In the genomic region with DNA sequence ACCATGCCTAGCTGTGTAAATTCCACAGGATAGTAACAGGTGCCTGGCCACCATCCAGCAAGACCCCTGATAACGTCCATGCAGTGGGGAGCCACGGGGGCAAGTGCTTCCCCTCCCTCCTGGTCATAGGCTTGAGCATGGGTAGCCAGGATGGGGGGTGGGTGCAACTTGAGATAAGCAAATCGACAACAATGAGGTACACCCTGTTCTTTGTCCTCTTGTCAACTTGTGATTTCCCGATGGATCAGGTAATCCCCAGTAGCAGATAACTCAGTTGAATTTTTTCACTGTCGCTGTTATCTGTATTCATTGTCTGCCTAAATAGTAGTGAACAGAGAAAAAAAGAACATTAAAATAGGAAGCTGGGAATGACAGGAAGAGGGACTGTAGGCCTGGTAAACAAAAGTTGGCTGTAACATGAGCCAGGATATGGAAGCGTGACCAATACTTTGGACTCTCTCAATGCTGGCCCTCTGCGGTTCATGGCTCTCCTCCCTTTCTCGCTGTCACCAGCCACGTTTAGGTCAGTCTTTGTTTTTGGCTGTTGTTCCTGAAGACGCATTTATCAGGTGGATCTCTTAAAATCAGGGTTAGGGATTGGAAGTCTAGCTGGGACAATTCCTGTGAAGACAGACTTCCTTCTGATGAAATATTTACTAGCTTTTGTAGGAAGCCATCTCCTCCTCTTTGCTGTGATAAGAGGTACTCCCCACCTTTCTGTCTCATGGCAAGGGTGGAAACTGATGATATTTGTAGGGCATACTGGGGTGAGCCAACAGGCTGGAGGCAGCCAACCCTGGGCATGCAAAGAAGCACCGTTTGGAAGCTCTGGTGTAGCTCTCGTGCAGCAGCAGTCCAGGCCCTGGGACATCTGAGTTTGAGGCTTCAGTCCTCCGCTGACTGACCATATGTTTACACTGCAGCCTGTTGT, we compare ENCODE assay signal across 1 cellular context.
TF ChIP-seq lines count a peak whose summit lies in the region.

No MANE protein-coding gene starts in this region.

TF ChIP-seq in HepG2, 621 proteins besides CTCF, POLR2A, EP300 and RAD21 (continued from another document and continues in another):
- TF ChIP-seq, protein P1, sequence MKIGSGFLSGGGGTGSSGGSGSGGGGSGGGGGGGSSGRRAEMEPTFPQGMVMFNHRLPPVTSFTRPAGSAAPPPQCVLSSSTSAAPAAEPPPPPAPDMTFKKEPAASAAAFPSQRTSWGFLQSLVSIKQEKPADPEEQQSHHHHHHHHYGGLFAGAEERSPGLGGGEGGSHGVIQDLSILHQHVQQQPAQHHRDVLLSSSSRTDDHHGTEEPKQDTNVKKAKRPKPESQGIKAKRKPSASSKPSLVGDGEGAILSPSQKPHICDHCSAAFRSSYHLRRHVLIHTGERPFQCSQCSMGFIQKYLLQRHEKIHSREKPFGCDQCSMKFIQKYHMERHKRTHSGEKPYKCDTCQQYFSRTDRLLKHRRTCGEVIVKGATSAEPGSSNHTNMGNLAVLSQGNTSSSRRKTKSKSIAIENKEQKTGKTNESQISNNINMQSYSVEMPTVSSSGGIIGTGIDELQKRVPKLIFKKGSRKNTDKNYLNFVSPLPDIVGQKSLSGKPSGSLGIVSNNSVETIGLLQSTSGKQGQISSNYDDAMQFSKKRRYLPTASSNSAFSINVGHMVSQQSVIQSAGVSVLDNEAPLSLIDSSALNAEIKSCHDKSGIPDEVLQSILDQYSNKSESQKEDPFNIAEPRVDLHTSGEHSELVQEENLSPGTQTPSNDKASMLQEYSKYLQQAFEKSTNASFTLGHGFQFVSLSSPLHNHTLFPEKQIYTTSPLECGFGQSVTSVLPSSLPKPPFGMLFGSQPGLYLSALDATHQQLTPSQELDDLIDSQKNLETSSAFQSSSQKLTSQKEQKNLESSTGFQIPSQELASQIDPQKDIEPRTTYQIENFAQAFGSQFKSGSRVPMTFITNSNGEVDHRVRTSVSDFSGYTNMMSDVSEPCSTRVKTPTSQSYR (CRISPR knock-in tag; IDR thresholded peaks at IDR 0.05; ENCODE audit: borderline replicate concordance), result peak; percentile 61
- TF ChIP-seq SUZ12 (IDR thresholded peaks at IDR 0.05; ENCODE audit: low read depth, low read length), result no peak
- no peak for TF ChIP-seq ZFAT (CRISPR knock-in tag; conservative IDR thresholded peaks at IDR 0.05)
- TF ChIP-seq CBX5 (CRISPR knock-in tag; IDR thresholded peaks at IDR 0.05; ENCODE audit: borderline replicate concordance), result no peak
- TF ChIP-seq ZNF747 (CRISPR knock-in tag; IDR thresholded peaks at IDR 0.05; ENCODE audit: borderline replicate concordance), result no peak
- TF ChIP-seq ZNF430 (CRISPR knock-in tag; IDR thresholded peaks at IDR 0.05), result no peak
- TF ChIP-seq, protein P2, sequence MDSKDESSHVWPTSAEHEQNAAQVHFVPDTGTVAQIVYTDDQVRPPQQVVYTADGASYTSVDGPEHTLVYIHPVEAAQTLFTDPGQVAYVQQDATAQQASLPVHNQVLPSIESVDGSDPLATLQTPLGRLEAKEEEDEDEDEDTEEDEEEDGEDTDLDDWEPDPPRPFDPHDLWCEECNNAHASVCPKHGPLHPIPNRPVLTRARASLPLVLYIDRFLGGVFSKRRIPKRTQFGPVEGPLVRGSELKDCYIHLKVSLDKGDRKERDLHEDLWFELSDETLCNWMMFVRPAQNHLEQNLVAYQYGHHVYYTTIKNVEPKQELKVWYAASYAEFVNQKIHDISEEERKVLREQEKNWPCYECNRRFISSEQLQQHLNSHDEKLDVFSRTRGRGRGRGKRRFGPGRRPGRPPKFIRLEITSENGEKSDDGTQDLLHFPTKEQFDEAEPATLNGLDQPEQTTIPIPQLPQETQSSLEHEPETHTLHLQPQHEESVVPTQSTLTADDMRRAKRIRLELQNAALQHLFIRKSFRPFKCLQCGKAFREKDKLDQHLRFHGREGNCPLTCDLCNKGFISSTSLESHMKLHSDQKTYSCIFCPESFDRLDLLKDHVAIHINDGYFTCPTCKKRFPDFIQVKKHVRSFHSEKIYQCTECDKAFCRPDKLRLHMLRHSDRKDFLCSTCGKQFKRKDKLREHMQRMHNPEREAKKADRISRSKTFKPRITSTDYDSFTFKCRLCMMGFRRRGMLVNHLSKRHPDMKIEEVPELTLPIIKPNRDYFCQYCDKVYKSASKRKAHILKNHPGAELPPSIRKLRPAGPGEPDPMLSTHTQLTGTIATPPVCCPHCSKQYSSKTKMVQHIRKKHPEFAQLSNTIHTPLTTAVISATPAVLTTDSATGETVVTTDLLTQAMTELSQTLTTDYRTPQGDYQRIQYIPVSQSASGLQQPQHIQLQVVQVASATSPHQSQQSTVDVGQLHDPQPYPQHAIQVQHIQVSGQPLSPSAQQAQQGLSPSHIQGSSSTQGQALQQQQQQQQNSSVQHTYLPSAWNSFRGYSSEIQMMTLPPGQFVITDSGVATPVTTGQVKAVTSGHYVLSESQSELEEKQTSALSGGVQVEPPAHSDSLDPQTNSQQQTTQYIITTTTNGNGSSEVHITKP (CRISPR knock-in tag; IDR thresholded peaks at IDR 0.05; ENCODE audit: low read depth), result 0 out of 2 replicates have a peak, but pooled peaks have one; percentile 41
- TF ChIP-seq, protein P3, sequence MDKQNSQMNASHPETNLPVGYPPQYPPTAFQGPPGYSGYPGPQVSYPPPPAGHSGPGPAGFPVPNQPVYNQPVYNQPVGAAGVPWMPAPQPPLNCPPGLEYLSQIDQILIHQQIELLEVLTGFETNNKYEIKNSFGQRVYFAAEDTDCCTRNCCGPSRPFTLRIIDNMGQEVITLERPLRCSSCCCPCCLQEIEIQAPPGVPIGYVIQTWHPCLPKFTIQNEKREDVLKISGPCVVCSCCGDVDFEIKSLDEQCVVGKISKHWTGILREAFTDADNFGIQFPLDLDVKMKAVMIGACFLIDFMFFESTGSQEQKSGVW (CRISPR knock-in tag; IDR thresholded peaks at IDR 0.05; ENCODE audit: borderline replicate concordance), result no peak
- TF ChIP-seq, protein P4, sequence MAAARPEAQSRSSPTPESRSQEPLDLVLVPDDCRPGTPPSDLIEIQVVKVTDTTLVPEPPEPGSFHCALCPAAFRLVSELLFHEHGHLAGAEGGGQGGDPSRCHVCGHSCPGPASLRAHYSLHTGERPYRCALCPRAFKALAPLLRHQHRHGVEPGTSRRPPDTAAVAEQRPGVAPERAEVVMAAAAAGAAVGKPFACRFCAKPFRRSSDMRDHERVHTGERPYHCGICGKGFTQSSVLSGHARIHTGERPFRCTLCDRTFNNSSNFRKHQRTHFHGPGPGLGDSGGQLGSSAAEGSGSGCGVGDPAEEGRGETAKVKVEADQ (CRISPR knock-in tag; IDR thresholded peaks at IDR 0.05; ENCODE audit: borderline replicate concordance), result no peak
- TF ChIP-seq ZFP62 (CRISPR knock-in tag; IDR thresholded peaks at IDR 0.05), result no peak
- TF ChIP-seq, protein P5, sequence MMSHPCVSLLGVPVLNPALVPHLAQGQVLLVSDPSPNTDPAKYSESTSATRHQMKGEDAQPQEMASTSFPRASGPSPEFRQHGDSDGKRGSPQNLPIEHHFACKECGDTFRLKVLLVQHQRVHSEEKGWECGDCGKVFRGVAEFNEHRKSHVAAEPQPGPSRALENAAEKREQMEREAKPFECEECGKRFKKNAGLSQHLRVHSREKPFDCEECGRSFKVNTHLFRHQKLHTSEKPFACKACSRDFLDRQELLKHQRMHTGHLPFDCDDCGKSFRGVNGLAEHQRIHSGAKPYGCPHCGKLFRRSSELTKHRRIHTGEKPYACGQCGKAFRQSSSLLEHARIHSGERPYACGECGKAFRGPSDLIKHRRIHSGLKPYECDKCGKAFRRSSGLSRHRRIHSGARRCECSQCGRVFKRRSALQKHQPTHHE (CRISPR knock-in tag; IDR thresholded peaks at IDR 0.05; ENCODE audit: borderline replicate concordance), result no peak
- TF ChIP-seq FOXP1 (IDR thresholded peaks at IDR 0.05), result no peak
- TF ChIP-seq FOXP1 (CRISPR knock-in tag; IDR thresholded peaks at IDR 0.05), result peak; percentile 73
- TF ChIP-seq ZMYM4 (CRISPR knock-in tag; IDR thresholded peaks at IDR 0.05), result peak; percentile 49; the same call in 1 of the 2 replicates
- TF ChIP-seq ZNF432 (CRISPR knock-in tag; IDR thresholded peaks at IDR 0.05; ENCODE audit: borderline replicate concordance), result no peak
- TF ChIP-seq KMT2A (CRISPR knock-in tag; IDR thresholded peaks at IDR 0.05), result peak; percentile 7; the same call in 1 of the 2 replicates
- TF ChIP-seq ZNF883 (CRISPR knock-in tag; IDR thresholded peaks at IDR 0.05; ENCODE audit: not compliant biosample characterization), result no peak
- peak; percentile 76 for TF ChIP-seq SAP130 (CRISPR knock-in tag; IDR thresholded peaks at IDR 0.05; ENCODE audit: low read depth)
- TF ChIP-seq ZNF292 (CRISPR knock-in tag; IDR thresholded peaks at IDR 0.05; ENCODE audit: borderline replicate concordance, low read depth), result peak; percentile 88; the same call in 1 of the 2 replicates
- TF ChIP-seq GFI1 (CRISPR knock-in tag; IDR thresholded peaks at IDR 0.05; ENCODE audit: borderline replicate concordance), result 0 out of 2 replicates have a peak, but pooled peaks have one; percentile 18
- TF ChIP-seq ATF7 (IDR thresholded peaks at IDR 0.05), result no peak
- no peak for TF ChIP-seq ATF7 (CRISPR knock-in tag; IDR thresholded peaks at IDR 0.05)
- TF ChIP-seq, protein P6, sequence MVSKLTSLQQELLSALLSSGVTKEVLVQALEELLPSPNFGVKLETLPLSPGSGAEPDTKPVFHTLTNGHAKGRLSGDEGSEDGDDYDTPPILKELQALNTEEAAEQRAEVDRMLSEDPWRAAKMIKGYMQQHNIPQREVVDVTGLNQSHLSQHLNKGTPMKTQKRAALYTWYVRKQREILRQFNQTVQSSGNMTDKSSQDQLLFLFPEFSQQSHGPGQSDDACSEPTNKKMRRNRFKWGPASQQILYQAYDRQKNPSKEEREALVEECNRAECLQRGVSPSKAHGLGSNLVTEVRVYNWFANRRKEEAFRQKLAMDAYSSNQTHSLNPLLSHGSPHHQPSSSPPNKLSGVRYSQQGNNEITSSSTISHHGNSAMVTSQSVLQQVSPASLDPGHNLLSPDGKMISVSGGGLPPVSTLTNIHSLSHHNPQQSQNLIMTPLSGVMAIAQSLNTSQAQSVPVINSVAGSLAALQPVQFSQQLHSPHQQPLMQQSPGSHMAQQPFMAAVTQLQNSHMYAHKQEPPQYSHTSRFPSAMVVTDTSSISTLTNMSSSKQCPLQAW (CRISPR knock-in tag; IDR thresholded peaks at IDR 0.05), result peak; percentile 62
- TF ChIP-seq, protein P7, sequence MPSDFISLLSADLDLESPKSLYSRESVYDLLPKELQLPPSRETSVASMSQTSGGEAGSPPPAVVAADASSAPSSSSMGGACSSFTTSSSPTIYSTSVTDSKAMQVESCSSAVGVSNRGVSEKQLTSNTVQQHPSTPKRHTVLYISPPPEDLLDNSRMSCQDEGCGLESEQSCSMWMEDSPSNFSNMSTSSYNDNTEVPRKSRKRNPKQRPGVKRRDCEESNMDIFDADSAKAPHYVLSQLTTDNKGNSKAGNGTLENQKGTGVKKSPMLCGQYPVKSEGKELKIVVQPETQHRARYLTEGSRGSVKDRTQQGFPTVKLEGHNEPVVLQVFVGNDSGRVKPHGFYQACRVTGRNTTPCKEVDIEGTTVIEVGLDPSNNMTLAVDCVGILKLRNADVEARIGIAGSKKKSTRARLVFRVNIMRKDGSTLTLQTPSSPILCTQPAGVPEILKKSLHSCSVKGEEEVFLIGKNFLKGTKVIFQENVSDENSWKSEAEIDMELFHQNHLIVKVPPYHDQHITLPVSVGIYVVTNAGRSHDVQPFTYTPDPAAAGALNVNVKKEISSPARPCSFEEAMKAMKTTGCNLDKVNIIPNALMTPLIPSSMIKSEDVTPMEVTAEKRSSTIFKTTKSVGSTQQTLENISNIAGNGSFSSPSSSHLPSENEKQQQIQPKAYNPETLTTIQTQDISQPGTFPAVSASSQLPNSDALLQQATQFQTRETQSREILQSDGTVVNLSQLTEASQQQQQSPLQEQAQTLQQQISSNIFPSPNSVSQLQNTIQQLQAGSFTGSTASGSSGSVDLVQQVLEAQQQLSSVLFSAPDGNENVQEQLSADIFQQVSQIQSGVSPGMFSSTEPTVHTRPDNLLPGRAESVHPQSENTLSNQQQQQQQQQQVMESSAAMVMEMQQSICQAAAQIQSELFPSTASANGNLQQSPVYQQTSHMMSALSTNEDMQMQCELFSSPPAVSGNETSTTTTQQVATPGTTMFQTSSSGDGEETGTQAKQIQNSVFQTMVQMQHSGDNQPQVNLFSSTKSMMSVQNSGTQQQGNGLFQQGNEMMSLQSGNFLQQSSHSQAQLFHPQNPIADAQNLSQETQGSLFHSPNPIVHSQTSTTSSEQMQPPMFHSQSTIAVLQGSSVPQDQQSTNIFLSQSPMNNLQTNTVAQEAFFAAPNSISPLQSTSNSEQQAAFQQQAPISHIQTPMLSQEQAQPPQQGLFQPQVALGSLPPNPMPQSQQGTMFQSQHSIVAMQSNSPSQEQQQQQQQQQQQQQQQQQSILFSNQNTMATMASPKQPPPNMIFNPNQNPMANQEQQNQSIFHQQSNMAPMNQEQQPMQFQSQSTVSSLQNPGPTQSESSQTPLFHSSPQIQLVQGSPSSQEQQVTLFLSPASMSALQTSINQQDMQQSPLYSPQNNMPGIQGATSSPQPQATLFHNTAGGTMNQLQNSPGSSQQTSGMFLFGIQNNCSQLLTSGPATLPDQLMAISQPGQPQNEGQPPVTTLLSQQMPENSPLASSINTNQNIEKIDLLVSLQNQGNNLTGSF (CRISPR knock-in tag; IDR thresholded peaks at IDR 0.05), result no peak
- TF ChIP-seq, protein P8, sequence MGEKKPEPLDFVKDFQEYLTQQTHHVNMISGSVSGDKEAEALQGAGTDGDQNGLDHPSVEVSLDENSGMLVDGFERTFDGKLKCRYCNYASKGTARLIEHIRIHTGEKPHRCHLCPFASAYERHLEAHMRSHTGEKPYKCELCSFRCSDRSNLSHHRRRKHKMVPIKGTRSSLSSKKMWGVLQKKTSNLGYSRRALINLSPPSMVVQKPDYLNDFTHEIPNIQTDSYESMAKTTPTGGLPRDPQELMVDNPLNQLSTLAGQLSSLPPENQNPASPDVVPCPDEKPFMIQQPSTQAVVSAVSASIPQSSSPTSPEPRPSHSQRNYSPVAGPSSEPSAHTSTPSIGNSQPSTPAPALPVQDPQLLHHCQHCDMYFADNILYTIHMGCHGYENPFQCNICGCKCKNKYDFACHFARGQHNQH (CRISPR knock-in tag; IDR thresholded peaks at IDR 0.05), result peak; percentile 38; the same call in 1 of the 2 replicates
- TF ChIP-seq, protein P9, sequence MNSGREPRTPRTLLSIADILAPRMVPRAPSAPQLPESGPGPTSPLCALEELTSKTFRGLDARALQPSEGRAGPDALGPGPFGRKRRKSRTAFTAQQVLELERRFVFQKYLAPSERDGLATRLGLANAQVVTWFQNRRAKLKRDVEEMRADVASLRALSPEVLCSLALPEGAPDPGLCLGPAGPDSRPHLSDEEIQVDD (CRISPR knock-in tag; IDR thresholded peaks at IDR 0.05; ENCODE audit: borderline replicate concordance), result no peak
- TF ChIP-seq CREB1 (IDR thresholded peaks at IDR 0.05), result no peak
- TF ChIP-seq CREB1 (CRISPR knock-in tag; IDR thresholded peaks at IDR 0.05), result no peak
- TF ChIP-seq CBX1 (IDR thresholded peaks at IDR 0.05; ENCODE audit: low read depth), result peak; percentile 20
- TF ChIP-seq ZNF660 (CRISPR knock-in tag; IDR thresholded peaks at IDR 0.05; ENCODE audit: borderline replicate concordance, low read depth), result no peak
- no peak for TF ChIP-seq PHF5A (CRISPR knock-in tag; IDR thresholded peaks at IDR 0.05; ENCODE audit: low read depth, unreplicated experiment)
- TF ChIP-seq EZH2 (conservative IDR thresholded peaks at IDR 0.05; ENCODE audit: low read depth, low read length), result no peak
- TF ChIP-seq ZNF766 (CRISPR knock-in tag; IDR thresholded peaks at IDR 0.05; ENCODE audit: borderline replicate concordance), result no peak
- 0 out of 2 replicates have a peak, but pooled peaks have one; percentile 25 for TF ChIP-seq FOXK1 (CRISPR knock-in tag; IDR thresholded peaks at IDR 0.05; ENCODE audit: borderline replicate concordance, low read depth)
- 0 out of 2 replicates have a peak, but pooled peaks have one; percentile 20 for TF ChIP-seq SETDB1 (CRISPR knock-in tag; IDR thresholded peaks at IDR 0.05; ENCODE audit: borderline replicate concordance)
